ENCODE assay signal across 12 cellular contexts in genomic region chr6:170147056-170147787, GRCh38.
DNase-seq lines count a peak whose midpoint lies in the region; ATAC-seq lines count a peak whose summit lies in the region.
"Had no signal": no experiment of that assay in that cellular context is flagged by ENCODE, and none has a peak within 500 bp of the region (broad histone marks: within the 10 kb centered on the region; RNA-seq: fewer than 3 reads in every experiment).

No MANE protein-coding gene starts in this region.

- peak overlapping the region; percentile 96 for H3K27ac Mint-ChIP-seq in activated CD8-positive, alpha-beta memory T cell treated with anti-CD3 and anti-CD28 coated beads, Interleukin-2, amount 10 ng/mL, durations not matched to agents 7 days and 5 days
- H3K27ac Mint-ChIP-seq in activated T-cell treated with anti-CD3 and anti-CD28 coated beads, Interleukin-2, amount 50 U/mL, for 72 hours = peak overlapping the region; percentile 85
- H3K27ac Mint-ChIP-seq in stimulated activated naive CD8-positive, alpha-beta T cell treated with anti-CD3 and anti-CD28 coated beads, Interleukin-15, amount 100 ng/mL, for 72 hours = peak overlapping the region; percentile 92 to 94

- ATAC-seq in activated CD8-positive, alpha-beta memory T cell treated with anti-CD3 and anti-CD28 coated beads, Interleukin-2, amount 10 ng/mL, durations not matched to agents 7 days and 5 days = no peak
- no peak for ATAC-seq in activated T-cell treated with anti-CD3 and anti-CD28 coated beads, Interleukin-2, amount 50 U/mL, for 72 hours (replicated peaks in 1 of 2)
- ATAC-seq in stimulated activated naive CD8-positive, alpha-beta T cell treated with anti-CD3 and anti-CD28 coated beads, Interleukin-15, amount 100 ng/mL, for 72 hours = no peak

- DNase-seq in activated CD8-positive, alpha-beta memory T cell treated with anti-CD3 and anti-CD28 coated beads, Interleukin-2, amount 10 ng/mL, durations not matched to agents 7 days and 5 days = no peak
- DNase-seq in activated CD8-positive, alpha-beta memory T cell treated with anti-CD3 and anti-CD28 coated beads for 24 hours = no peak
- no peak for DNase-seq in activated T-cell treated with anti-CD3 and anti-CD28 coated beads, Interleukin-2, amount 50 U/mL, for 72 hours
- no peak for DNase-seq in stimulated activated naive CD8-positive, alpha-beta T cell treated with anti-CD3 and anti-CD28 coated beads, Interleukin-15, amount 100 ng/mL, for 72 hours
- DNase-seq in NCI-H2081 (lab: John Stamatoyannopoulos, UW) (no peak), DMS 273 (lab: John Stamatoyannopoulos, UW; ENCODE audit: unreplicated experiment) (no peak), NCI-H2029 treated with DMSO at 0.1 percent for 48 hours (lab: John Stamatoyannopoulos, UW) (no peak)
- DNase-seq: ACHN, mesenchymal stem cell, MV-4-11, trophoblast cell had no signal

- peak overlapping the region; percentile 74 for H3K4me3 Mint-ChIP-seq in activated CD8-positive, alpha-beta memory T cell treated with anti-CD3 and anti-CD28 coated beads, Interleukin-2, amount 10 ng/mL, durations not matched to agents 7 days and 5 days
- peak overlapping the region; percentile 77 to 80 for H3K4me3 Mint-ChIP-seq in activated T-cell treated with anti-CD3 and anti-CD28 coated beads, Interleukin-2, amount 50 U/mL, for 72 hours
- peak overlapping the region; percentile 83 for H3K4me3 Mint-ChIP-seq in stimulated activated naive CD8-positive, alpha-beta T cell treated with anti-CD3 and anti-CD28 coated beads, Interleukin-15, amount 100 ng/mL, for 72 hours

- H3K4me1 Mint-ChIP-seq in activated CD8-positive, alpha-beta memory T cell treated with anti-CD3 and anti-CD28 coated beads, Interleukin-2, amount 10 ng/mL, durations not matched to agents 7 days and 5 days = peaks cover 51% of the 10 kb centered on the region
- peaks cover 45% of the 10 kb centered on the region for H3K4me1 Mint-ChIP-seq in activated T-cell treated with anti-CD3 and anti-CD28 coated beads, Interleukin-2, amount 50 U/mL, for 72 hours (ENCODE audit: low read depth)
- H3K4me1 Mint-ChIP-seq in stimulated activated naive CD8-positive, alpha-beta T cell treated with anti-CD3 and anti-CD28 coated beads, Interleukin-15, amount 100 ng/mL, for 72 hours = peaks cover 77% of the 10 kb centered on the region

- CTCF ChIA-PET in activated CD8-positive, alpha-beta memory T cell treated with anti-CD3 and anti-CD28 coated beads, Interleukin-2, amount 10 ng/mL, durations not matched to agents 7 days and 5 days (lab: Charles Lee) = interaction anchor here (0.8 to 2.2 kb wide), 8 partner anchors 58 to 383 kb away, joined by 3 to 10 read pairs (median 4); no protein-coding TSS in a partner anchor

- peaks cover 7% of the 10 kb centered on the region for H3K9me3 Mint-ChIP-seq in activated CD8-positive, alpha-beta memory T cell treated with anti-CD3 and anti-CD28 coated beads, Interleukin-2, amount 10 ng/mL, durations not matched to agents 7 days and 5 days (ENCODE audit: low read depth)
- H3K9me3 Mint-ChIP-seq in activated T-cell treated with anti-CD3 and anti-CD28 coated beads, Interleukin-2, amount 50 U/mL, for 72 hours = peaks cover 9 to 12% of the 10 kb centered on the region in 2 donors
- H3K9me3 Mint-ChIP-seq in stimulated activated naive CD8-positive, alpha-beta T cell treated with anti-CD3 and anti-CD28 coated beads, Interleukin-15, amount 100 ng/mL, for 72 hours = peaks cover 12 to 32% of the 10 kb centered on the region in 2 donors

- peaks cover 8% of the 10 kb centered on the region for H3K36me3 Mint-ChIP-seq in activated CD8-positive, alpha-beta memory T cell treated with anti-CD3 and anti-CD28 coated beads, Interleukin-2, amount 10 ng/mL, durations not matched to agents 7 days and 5 days
- H3K36me3 Mint-ChIP-seq in activated T-cell treated with anti-CD3 and anti-CD28 coated beads, Interleukin-2, amount 50 U/mL, for 72 hours (ENCODE audit: insufficient read depth in 2 of 2) = peaks cover 11 to 12% of the 10 kb centered on the region in 2 donors

- peak overlapping the region; percentile 15 for H3K27ac ChIP-seq in layer of hippocampus (ENCODE audit: low read depth, low read length)

- peaks cover 35% of the 10 kb centered on the region for H3K27me3 Mint-ChIP-seq in activated CD8-positive, alpha-beta memory T cell treated with anti-CD3 and anti-CD28 coated beads, Interleukin-2, amount 10 ng/mL, durations not matched to agents 7 days and 5 days
- H3K27me3 Mint-ChIP-seq in activated T-cell treated with anti-CD3 and anti-CD28 coated beads, Interleukin-2, amount 50 U/mL, for 72 hours (ENCODE audit: low read depth) = peaks cover 17% of the 10 kb centered on the region
- H3K27me3 Mint-ChIP-seq in stimulated activated naive CD8-positive, alpha-beta T cell treated with anti-CD3 and anti-CD28 coated beads, Interleukin-15, amount 100 ng/mL, for 72 hours = peaks cover 27% of the 10 kb centered on the region

- H3K27me3 ChIP-seq in layer of hippocampus (ENCODE audit: control insufficient read depth, insufficient read depth, low read length) = peaks cover 2% of the 10 kb centered on the region
